ENCODE assay signal across 7 cellular contexts in genomic region chr12:14260011-14260993, GRCh38.
A peak's percentile ranks its signal among the peaks of the same experiment; 100 is the strongest.
DNase-seq lines count a peak whose midpoint lies in the region; ATAC-seq and TF ChIP-seq lines count a peak whose summit lies in the region.

No MANE protein-coding gene starts in this region.

- H3K4me2 ChIP-seq in HCT116 (ENCODE audit: low read length) (peak overlapping the region; percentile 71), OCI-LY7 (ENCODE audit: low read length) (no peak overlapping the region)

- 5 to 7% methylated on average over 28 to 31 of the region's 31 CpGs for WGBS in testis, 2 donors

- CTCF ChIA-PET in HCT116 (lab: Charles Lee): no interaction called here
- CTCF ChIA-PET in OCI-LY7 (lab: Charles Lee; ENCODE audit: unreplicated experiment): interaction anchor here (1.3 kb wide), 1 partner anchor 13 kb away, joined by 3 read pairs; no protein-coding TSS in a partner anchor

- intact Hi-C loops in HCT116 (cut with micrococcal nuclease) (no loop called here), OCI-LY7 (cut with micrococcal nuclease; ENCODE audit: unreplicated experiment) (no loop called here), testis (cut with DNase I; ENCODE audit: low total_unique reads) (loop anchor here (5.0 kb wide), 1 partner anchor 112 kb away; no protein-coding TSS in a partner anchor)

- H3K79me2 ChIP-seq in HCT116 (ENCODE audit: insufficient read depth, low read length): no peaks in the 10 kb centered on the region
- no peaks in the 10 kb centered on the region for H3K79me2 ChIP-seq in OCI-LY7 (ENCODE audit: insufficient read depth, low read depth, low read length)

- peaks cover 44 to 58% of the 10 kb centered on the region in 2 experiments for H3K4me1 ChIP-seq in HCT116 (ENCODE audit: control insufficient read depth in 1 of 2, insufficient read depth in 2 of 2, low read length in 2 of 2)
- H3K4me1 ChIP-seq in OCI-LY7 (ENCODE audit: insufficient read depth, low read length, poor library complexity, severe bottlenecking): peaks cover 65% of the 10 kb centered on the region
- peaks cover 54% of the 10 kb centered on the region for H3K4me1 ChIP-seq in testis

- DNase-seq in HCT116 (ENCODE audit: low read depth, low spot score) (peak; percentile 47), OCI-LY7 (ENCODE audit: low spot score) (no peak), epidermal melanocyte (ENCODE audit: insufficient read length, low spot score) (peak; percentile 47), medulla oblongata (ENCODE audit: extremely low spot score) (peak; percentile 85), testis (peak; percentile 91), DMS79 treated with DMSO at 0.1 percent for 48 hours (lab: John Stamatoyannopoulos, UW) (no peak)
- DNase-seq in effector CD4-positive, alpha-beta T cell: no peak

- no peaks in the 10 kb centered on the region for H3K9me2 ChIP-seq in HCT116 (ENCODE audit: insufficient read depth)
- H3K9me2 ChIP-seq in OCI-LY7 (ENCODE audit: insufficient read depth, low read length): no peaks in the 10 kb centered on the region

- RAD21 ChIA-PET in HCT116 (lab: Charles Lee; ENCODE audit: low non-redundant PET in 1 of 2, low total read pairs in 2 of 2, uncharacterized antibody in 2 of 2, unreplicated experiment in 2 of 2): no interaction called here

- TF ChIP-seq POLR2A in HCT116 (IDR thresholded peaks at IDR 0.05; ENCODE audit: borderline replicate concordance, extremely low read depth, insufficient read depth, insufficient read length) (no peak), testis (IDR thresholded peaks at IDR 0.05) (no peak)

- H3K36me3 ChIP-seq in HCT116 (ENCODE audit: control insufficient read depth in 1 of 2, insufficient read depth in 2 of 2, low read length in 2 of 2): no peaks in the 10 kb centered on the region; a peak in 1 of 4 replicates
- H3K36me3 ChIP-seq in OCI-LY7 (ENCODE audit: insufficient read depth, low read length): peaks cover 16% of the 10 kb centered on the region
- H3K36me3 ChIP-seq in testis (ENCODE audit: low read depth, missing control alignments): no peaks in the 10 kb centered on the region

- ATAC-seq in HCT116: peak; percentile 69

- POLR2A ChIA-PET in HCT116 (lab: Charles Lee): interaction anchor here (0.8 kb wide), 1 partner anchor 130 kb away, joined by 3 read pairs; no protein-coding TSS in a partner anchor
- POLR2A ChIA-PET in OCI-LY7 (lab: Charles Lee): interaction anchor here (0.6 to 4.2 kb wide), 4 partner anchors 16 to 705 kb away, joined by 3 to 69 read pairs (median 4); no protein-coding TSS in a partner anchor

- H3K9ac ChIP-seq in HCT116 (ENCODE audit: low read length): peak overlapping the region; percentile 53

- TF ChIP-seq CTCF in HCT116 (IDR thresholded peaks at IDR 0.05 in 2 of 3, conservative IDR thresholded peaks at IDR 0.05 in 1 of 3; ENCODE audit: borderline replicate concordance in 1 of 3, insufficient read depth in 1 of 3, low read depth in 2 of 3, low read length in 2 of 3) (no peak), OCI-LY7 (conservative IDR thresholded peaks at IDR 0.05; ENCODE audit: low read length) (no peak), testis (IDR thresholded peaks at IDR 0.05) (no peak)

- H3K27me3 ChIP-seq in HCT116 (ENCODE audit: insufficient read depth, low read length) (no peaks in the 10 kb centered on the region), testis (no peaks in the 10 kb centered on the region)

- peak; percentile 1; the same call in 1 of the 2 replicates for TF ChIP-seq RAD21 in HCT116 (IDR thresholded peaks at IDR 0.05; ENCODE audit: low read depth)

- H3K9me3 ChIP-seq in HCT116 (ENCODE audit: control insufficient read depth in 1 of 2, insufficient read depth in 1 of 2, low read depth in 1 of 2, low read length in 2 of 2) (peaks cover 4 to 11% of the 10 kb centered on the region in 2 experiments; a peak in 1 of 4 replicates), OCI-LY7 (ENCODE audit: low read length) (peaks cover 30% of the 10 kb centered on the region), testis (no peaks in the 10 kb centered on the region)

- H2AFZ ChIP-seq in HCT116 (ENCODE audit: low read depth, low read length, poor library complexity, severe bottlenecking): peak overlapping the region; percentile 81
- peak overlapping the region; percentile 39; the same call in 1 of the 2 replicates for H2AFZ ChIP-seq in OCI-LY7 (ENCODE audit: low read length)

- BruUV-seq in HCT116 (replicated peaks; lab: Mats Ljungman, UMichigan) (no TSS peak), OCI-LY7 (replicated peaks; lab: Mats Ljungman, UMichigan) (no TSS peak)

- H3K27ac ChIP-seq in HCT116 (ENCODE audit: low read depth, low read length) (peak overlapping the region; percentile 74), OCI-LY7 (ENCODE audit: low read depth, low read length, poor library complexity, severe bottlenecking) (peak overlapping the region; percentile 8), testis (peak overlapping the region; percentile 89 to 96)

- no peaks in the 10 kb centered on the region for H4K20me1 ChIP-seq in HCT116 (ENCODE audit: insufficient read depth)
- no peaks in the 10 kb centered on the region for H4K20me1 ChIP-seq in OCI-LY7 (ENCODE audit: insufficient read depth, low read length)

- H3K4me3 ChIP-seq in HCT116 (replicated peaks in 1 of 2; ENCODE audit: low read depth in 1 of 2, low read length in 2 of 2) (peak overlapping the region in 1 of 2 experiments; percentile 29; a peak in 3 of 4 replicates), OCI-LY7 (ENCODE audit: low read depth, low read length, poor library complexity, severe bottlenecking) (no peak overlapping the region), testis (peak overlapping the region; percentile 1 to 27)

TF ChIP-seq in HCT116, 20 proteins besides CTCF, POLR2A, EP300 and RAD21:
- TF ChIP-seq REST (IDR thresholded peaks at IDR 0.05; ENCODE audit: low read depth): no peak
- no peak for TF ChIP-seq ZNF274 (IDR thresholded peaks at IDR 0.05; ENCODE audit: low read depth, low read length)
- TF ChIP-seq JUND (IDR thresholded peaks at IDR 0.05): 0 out of 2 replicates have a peak, but pooled peaks have one; percentile 25
- TF ChIP-seq MAX (IDR thresholded peaks at IDR 0.05): peak; percentile 94
- peak; percentile 33; the same call in 1 of the 2 replicates for TF ChIP-seq FOSL1 (IDR thresholded peaks at IDR 0.05; ENCODE audit: low read depth)
- TF ChIP-seq SRF (IDR thresholded peaks at IDR 0.05; ENCODE audit: low read depth): peak; percentile 42; the same call in 1 of the 2 replicates
- TF ChIP-seq SP1 (IDR thresholded peaks at IDR 0.05; ENCODE audit: low read depth): peak; percentile 73
- peak; percentile 61 for TF ChIP-seq TCF7L2 (IDR thresholded peaks at IDR 0.05; ENCODE audit: borderline replicate concordance, extremely low read depth, insufficient read depth, insufficient read length)
- TF ChIP-seq POLR2AphosphoS5 (IDR thresholded peaks at IDR 0.05; ENCODE audit: low read depth, low read length): peak; percentile 48
- TF ChIP-seq EGR1 (IDR thresholded peaks at IDR 0.05; ENCODE audit: low read depth): peak; percentile 97
- peak; percentile 31; the same call in 1 of the 2 replicates for TF ChIP-seq ZFX (IDR thresholded peaks at IDR 0.05)
- TF ChIP-seq ELF1 (IDR thresholded peaks at IDR 0.05; ENCODE audit: borderline replicate concordance, low read depth): no peak
- no peak for TF ChIP-seq EZH2phosphoT487 (IDR thresholded peaks at IDR 0.05; ENCODE audit: borderline replicate concordance)
- TF ChIP-seq CBX3 (IDR thresholded peaks at IDR 0.05; ENCODE audit: low read depth): peak; percentile 83; the same call in 1 of the 2 replicates

Comparison
In these comparisons a context has a peak if more than half of its experiments do, and no peak if none do; other contexts are left out.
1. DNase-seq: peak in HCT116 (single experiment), epidermal melanocyte (single experiment), medulla oblongata (single experiment) and testis (single experiment); none in OCI-LY7 (single experiment), effector CD4-positive, alpha-beta T cell (single experiment) and DMS79 treated with DMSO at 0.1 percent for 48 hours (single experiment).
2. H3K27ac ChIP-seq: peak in every context shown above with its lines; median percentile 92 in testis; 74 in HCT116; 8 in OCI-LY7.